In genomic region chr2:112259509-112260294, GRCh38 we compare ENCODE assay signal across 1 cellular context.
TF ChIP-seq lines count a peak whose summit lies in the region.

No MANE protein-coding gene starts in this region.

TF ChIP-seq in K562, 482 proteins besides CTCF, POLR2A, EP300 and RAD21 (continues in another document):
- TF ChIP-seq ZBTB9 (CRISPR knock-in tag; IDR thresholded peaks at IDR 0.05) (0 out of 2 replicates have a peak, but pooled peaks have one; percentile 11), ATF1 (CRISPR knock-in tag; IDR thresholded peaks at IDR 0.05) (no peak), ATF1 (tag; IDR thresholded peaks at IDR 0.05) (no peak; the same call in 1 of the 2 replicates), SOX6 (IDR thresholded peaks at IDR 0.05) (0 out of 2 replicates have a peak, but pooled peaks have one; percentile 11), ZNF436 (CRISPR knock-in tag; IDR thresholded peaks at IDR 0.05) (no peak), ARID2 (IDR thresholded peaks at IDR 0.05) (peak; percentile 50; the same call in 1 of the 2 replicates), GABPB1 (CRISPR knock-in tag; IDR thresholded peaks at IDR 0.05) (peak; percentile 36; the same call in 1 of the 2 replicates), ZFP36 (IDR thresholded peaks at IDR 0.05; ENCODE audit: low read depth, low read length, partially characterized antibody) (peak; percentile 17), KLF1 (tag; IDR thresholded peaks at IDR 0.05) (no peak), LCOR (CRISPR knock-in tag; IDR thresholded peaks at IDR 0.05) (peak; percentile 93), NR4A1 (CRISPR knock-in tag; IDR thresholded peaks at IDR 0.05) (no peak), NR4A1 (tag; IDR thresholded peaks at IDR 0.05) (0 out of 2 replicates have a peak, but pooled peaks have one; percentile 28), ZNF384 (IDR thresholded peaks at IDR 0.05; ENCODE audit: low read depth, low read length) (0 out of 2 replicates have a peak, but pooled peaks have one; percentile 23), ZKSCAN1 (IDR thresholded peaks at IDR 0.05; ENCODE audit: low read depth, low read length) (0 out of 2 replicates have a peak, but pooled peaks have one; percentile 41), XRCC5 (IDR thresholded peaks at IDR 0.05; ENCODE audit: low read depth, low read length) (peak; percentile 87), HDAC2 (IDR thresholded peaks at IDR 0.05) (no peak), ZNF407 (IDR thresholded peaks at IDR 0.05; ENCODE audit: low read depth) (no peak), PATZ1 (CRISPR knock-in tag; IDR thresholded peaks at IDR 0.05; ENCODE audit: borderline replicate concordance) (no peak), ZNF561 (CRISPR knock-in tag; conservative IDR thresholded peaks at IDR 0.05) (no peak), PHF20 (IDR thresholded peaks at IDR 0.05; ENCODE audit: partially characterized antibody) (peak; percentile 19), MYC (IDR thresholded peaks at IDR 0.05; ENCODE audit: low read depth, low read length) (0 out of 2 replicates have a peak, but pooled peaks have one; percentile 28), MYC (CRISPR knock-in tag; IDR thresholded peaks at IDR 0.05; ENCODE audit: borderline replicate concordance, low read depth) (no peak), PKNOX1 (IDR thresholded peaks at IDR 0.05) (no peak), MEIS2 (IDR thresholded peaks at IDR 0.05; ENCODE audit: partially characterized antibody) (peak; percentile 28), CC2D1A (IDR thresholded peaks at IDR 0.05) (peak; percentile 72), RCOR1 (IDR thresholded peaks at IDR 0.05; ENCODE audit: borderline replicate concordance in 1 of 2, low read depth in 2 of 2, low read length in 2 of 2) (peak in 1 of 2 experiments; percentile 58; a peak in 2 of 4 replicates), ARNT (IDR thresholded peaks at IDR 0.05) (peak in 1 of 2 experiments; percentile 23; a peak in 1 of 4 replicates), TCF7L2 (IDR thresholded peaks at IDR 0.05; ENCODE audit: low read depth, low read length) (no peak), ESRRA (IDR thresholded peaks at IDR 0.05; ENCODE audit: borderline replicate concordance, low read depth) (peak; percentile 27; the same call in 1 of the 2 replicates), IFI16 (CRISPR knock-in tag; IDR thresholded peaks at IDR 0.05) (no peak), TEAD1 (CRISPR knock-in tag; IDR thresholded peaks at IDR 0.05) (0 out of 4 replicates have a peak, but pooled peaks of 1 of the 2 experiments have one; percentile 31), NRF1 (conservative IDR thresholded peaks at IDR 0.05 in 1 of 2, IDR thresholded peaks at IDR 0.05 in 1 of 2) (peak; percentile 78 to 80), TEAD2 (tag; IDR thresholded peaks at IDR 0.05) (no peak), ZC3H11A (IDR thresholded peaks at IDR 0.05; ENCODE audit: low read depth, low read length) (peak; percentile 62; the same call in 1 of the 2 replicates), NKRF (IDR thresholded peaks at IDR 0.05; ENCODE audit: borderline replicate concordance) (no peak), CREM (IDR thresholded peaks at IDR 0.05; ENCODE audit: low read depth) (peak; percentile 33; the same call in 1 of the 2 replicates), TBL1XR1 (IDR thresholded peaks at IDR 0.05; ENCODE audit: low read length in 2 of 2) (0 out of 4 replicates have a peak, but pooled peaks of 1 of the 2 experiments have one; percentile 21), SRSF3 (IDR thresholded peaks at IDR 0.05; ENCODE audit: insufficient read depth, low read length) (no peak), BRD9 (IDR thresholded peaks at IDR 0.05; ENCODE audit: low read depth, partially characterized antibody) (peak; percentile 44), FOXM1 (IDR thresholded peaks at IDR 0.05; ENCODE audit: low read depth) (no peak), FOXM1 (CRISPR knock-in tag; IDR thresholded peaks at IDR 0.05; ENCODE audit: low read depth) (no peak), FOXA1 (IDR thresholded peaks at IDR 0.05; ENCODE audit: borderline replicate concordance) (no peak), ARID1B (IDR thresholded peaks at IDR 0.05) (no peak), THAP7 (CRISPR knock-in tag; IDR thresholded peaks at IDR 0.05) (no peak), ADNP (tag; IDR thresholded peaks at IDR 0.05) (peak; percentile 24; the same call in 1 of the 2 replicates), DACH1 (IDR thresholded peaks at IDR 0.05; ENCODE audit: partially characterized antibody) (peak; percentile 75), CREB3L1 (IDR thresholded peaks at IDR 0.05; ENCODE audit: borderline replicate concordance, low read depth) (no peak)
